Comparison of ENCODE assay signal across 14 cellular contexts in genomic region chr20:49052334-49052733, GRCh38. TPM values are rescaled to one million over a fixed set of nuclear protein-coding genes. Genes with fewer than 3 reads are reported as not detected.
DNase-seq lines count a peak whose midpoint lies in the region; ATAC-seq and TF ChIP-seq lines count a peak whose summit lies in the region.
"Had no signal": no experiment of that assay in that cellular context is flagged by ENCODE, and none has a peak within 500 bp of the region (broad histone marks: within the 10 kb centered on the region; RNA-seq: fewer than 3 reads in every experiment).

No MANE protein-coding gene starts in this region.

- CTCF ChIA-PET in PC-9 (lab: Charles Lee) = no interaction called here

- intact Hi-C loops in PC-9 (cut with micrococcal nuclease; ENCODE audit: unreplicated experiment) (no loop called here), posterior cingulate gyrus (cut with DNase I) (no loop called here)

- no peaks in the 10 kb centered on the region for H3K9me2 ChIP-seq in PC-9 (ENCODE audit: insufficient read depth)

- no peak for ATAC-seq in HG03520 (IDR thresholded peaks at IDR 0.05; ENCODE audit: unreplicated experiment)
- ATAC-seq: gastroesophageal sphincter had no signal

- peaks cover 100% of the 10 kb centered on the region for H3K79me2 ChIP-seq in PC-9 (ENCODE audit: low read depth)

- DNase-seq in Ammon's horn (ENCODE audit: low spot score) (peak; percentile 45), SK-N-MC (ENCODE audit: low read depth, low spot score) (no peak), globus pallidus (ENCODE audit: low spot score) (peak; percentile 68), PC-9 (no peak), foreskin fibroblast (no peak), posterior cingulate gyrus (no peak)
- DNase-seq: activated CD4-positive, alpha-beta T cell treated with anti-CD3 and anti-CD28 coated beads for 1 hour; dermis blood vessel endothelial cell; MG63; NCI-H446; SHP77 treated with DMSO at 0.1 percent for 48 hours had no signal

- H3K36me3 ChIP-seq in SK-N-MC (ENCODE audit: insufficient read depth, low read length) (peaks cover 78% of the 10 kb centered on the region), PC-9 (ENCODE audit: low read depth) (peaks cover 42% of the 10 kb centered on the region)
- H3K36me3 ChIP-seq: gastroesophageal sphincter had no signal

- H3K4me2 ChIP-seq in PC-9 = no peak overlapping the region

- TF ChIP-seq CTCF in PC-9 (conservative IDR thresholded peaks at IDR 0.05) = no peak
- no peak for TF ChIP-seq CTCF in foreskin fibroblast (IDR thresholded peaks at IDR 0.05; ENCODE audit: low read depth, low read length)

- POLR2A ChIA-PET in PC-9 (lab: Charles Lee; ENCODE audit: unreplicated experiment) = no interaction called here

- no TSS peak for BruUV-seq in PC-9 (replicated peaks; lab: Mats Ljungman, UMichigan)

- H3F3A ChIP-seq in PC-9 (ENCODE audit: insufficient read depth, low read depth) = peaks cover 15% of the 10 kb centered on the region; the same call in 1 of the 2 replicates

- no peaks in the 10 kb centered on the region for H3K27me3 ChIP-seq in PC-9 (ENCODE audit: insufficient read depth, low read depth)
- H3K27me3 ChIP-seq: gastroesophageal sphincter, MG63 had no signal

- peak overlapping the region; percentile 30; the same call in 1 of the 2 replicates for H3K4me3 ChIP-seq in GM08714 (ENCODE audit: low read length)
- no peak overlapping the region for H3K4me3 ChIP-seq in SK-N-MC
- no peak overlapping the region for H3K4me3 ChIP-seq in PC-9
- H3K4me3 ChIP-seq in foreskin fibroblast (ENCODE audit: low read depth in 1 of 2, low read length in 2 of 2) = no peak overlapping the region
- H3K4me3 ChIP-seq: gastroesophageal sphincter, MG63 had no signal

- peaks cover 92% of the 10 kb centered on the region for H4K20me1 ChIP-seq in PC-9 (ENCODE audit: insufficient read depth)

- no peak overlapping the region for H2AFZ ChIP-seq in PC-9

- no peak overlapping the region for H3K9ac ChIP-seq in SK-N-MC (ENCODE audit: insufficient read length)

- H3K4me1 ChIP-seq in PC-9 (replicated peaks; ENCODE audit: insufficient read depth) = peaks cover 15% of the 10 kb centered on the region

- H3K9me3 ChIP-seq in SK-N-MC (ENCODE audit: low read depth, low read length) (no peaks in the 10 kb centered on the region), PC-9 (ENCODE audit: insufficient read depth, low read depth) (no peaks in the 10 kb centered on the region)
- H3K9me3 ChIP-seq: gastroesophageal sphincter, MG63 had no signal

- H3K27ac ChIP-seq in SK-N-MC = peak overlapping the region; percentile 49; the same call in 1 of the 2 replicates
- no peak overlapping the region for H3K27ac ChIP-seq in PC-9
- H3K27ac ChIP-seq: gastroesophageal sphincter had no signal

RNA-seq across cellular contexts. Expression of gene CSE1L, which starts 6.2 kb away (rescaled TPM):
- 83.1 and 132 TPM in 2 replicates for total RNA-seq in PC-9 (2021)

Comparison
In these comparisons a context has a peak if more than half of its experiments do, and no peak if none do; other contexts are left out.
1. DNase-seq: peak in Ammon's horn (single experiment) and globus pallidus (single experiment); none in SK-N-MC (single experiment), PC-9 (0 of 2), foreskin fibroblast (0 of 2) and posterior cingulate gyrus (0 of 10).